Comparison of ENCODE assay signal across 19 cellular contexts in the genomic region with DNA sequence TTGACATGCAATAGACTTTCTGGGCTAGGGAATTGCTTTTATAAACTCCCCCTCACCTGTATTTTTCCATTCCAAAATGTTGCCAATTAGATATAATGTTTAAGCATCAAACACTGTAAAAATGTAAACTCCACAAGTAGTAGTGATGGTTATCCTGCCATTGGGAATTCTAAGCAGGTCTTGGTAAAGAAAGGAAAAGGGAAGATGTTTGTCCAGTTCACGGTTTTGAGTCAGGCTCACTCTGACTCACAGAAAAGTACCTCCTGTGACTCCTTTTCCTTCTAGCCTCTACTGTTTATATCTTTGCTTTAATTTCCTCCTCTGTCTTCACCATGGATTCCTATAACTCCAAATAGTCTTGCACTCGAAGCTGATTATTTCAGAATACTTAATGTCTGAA. TPM values are rescaled to one million over a fixed set of nuclear protein-coding genes. Genes with fewer than 3 reads are reported as not detected.
DNase-seq lines count a peak whose midpoint lies in the region; ATAC-seq, FAIRE-seq and TF ChIP-seq lines count a peak whose summit lies in the region.
"Had no signal": no experiment of that assay in that cellular context is flagged by ENCODE, and none has a peak within 500 bp of the region (broad histone marks: within the 10 kb centered on the region; RNA-seq: fewer than 3 reads in every experiment).

No MANE protein-coding gene starts in this region.

- H3K27ac ChIP-seq in PC-3 (ENCODE audit: low read length): peak overlapping the region; percentile 86
- H3K27ac ChIP-seq: esophagus muscularis mucosa, SK-N-MC had no signal

- H3K4me3 ChIP-seq in AG10803 (ENCODE audit: low read length): no peak overlapping the region
- H3K4me3 ChIP-seq in PC-3 (ENCODE audit: low read length): 0 out of 2 replicates have a peak overlapping the region, but pooled peaks have one; percentile 2
- no peak overlapping the region for H3K4me3 ChIP-seq in bronchial epithelial cell (ENCODE audit: low read depth, low read length)
- H3K4me3 ChIP-seq: esophagus muscularis mucosa, SK-N-MC had no signal

- POLR2A ChIA-PET in PC-3 (lab: Charles Lee; ENCODE audit: unreplicated experiment): no interaction called here

- DNase-seq in AG10803 (ENCODE audit: low read depth): peak; percentile 37
- DNase-seq in PC-3: peak; percentile 88
- DNase-seq in bronchial epithelial cell (ENCODE audit: low read depth): peak; percentile 90
- peak; percentile 77 for DNase-seq in kidney glomerular epithelial cell (lab: John Stamatoyannopoulos, UW)
- DNase-seq in NCI-H510A (lab: John Stamatoyannopoulos, UW): no peak
- DNase-seq in immature natural killer cell: no peak
- no peak for DNase-seq in NCI-H510A treated with DMSO at 0.1 percent for 48 hours (lab: John Stamatoyannopoulos, UW)
- DNase-seq: activated CD4-positive, alpha-beta memory T cell treated with anti-CD3 and anti-CD28 coated beads for 36 hours; AML-193; amygdala; cortex of kidney; naive B cell; NCI-H1105; stimulated activated CD4-positive, alpha-beta T cell treated with anti-CD3 and anti-CD28 coated beads, Interleukin-15, amount 100 ng/mL, for 24 hours had no signal

- no peak for TF ChIP-seq CTCF in AG10803 (conservative IDR thresholded peaks at IDR 0.05; ENCODE audit: low read length)
- no peak for TF ChIP-seq CTCF in PC-3 (conservative IDR thresholded peaks at IDR 0.05; ENCODE audit: low read depth, low read length)
- no peak for TF ChIP-seq CTCF in bronchial epithelial cell (IDR thresholded peaks at IDR 0.05; ENCODE audit: insufficient read depth, low read length, severe bottlenecking)

- no peaks in the 10 kb centered on the region for H3K4me1 Mint-ChIP-seq in immature natural killer cell
- H3K4me1 Mint-ChIP-seq: naive B cell had no signal

- intact Hi-C loops in PC-3 (cut with micrococcal nuclease): loop anchor here (1.0 kb wide), 1 partner anchor 18 kb away; no protein-coding TSS in a partner anchor

- CTCF ChIA-PET in PC-3 (lab: Charles Lee): no interaction called here

- H3K4me1 ChIP-seq in PC-3 (ENCODE audit: insufficient read depth, low read length): peaks cover 74% of the 10 kb centered on the region
- H3K4me1 ChIP-seq: esophagus muscularis mucosa had no signal

- ATAC-seq in PC-3 (peak; percentile 44), HG03469 (IDR thresholded peaks at IDR 0.05; ENCODE audit: unreplicated experiment) (no peak)

- H3K27ac Mint-ChIP-seq in immature natural killer cell: no peak overlapping the region
- H3K27ac Mint-ChIP-seq: activated CD4-positive, alpha-beta memory T cell treated with anti-CD3 and anti-CD28 coated beads for 36 hours; naive B cell; stimulated activated naive CD8-positive, alpha-beta T cell treated with anti-CD3 and anti-CD28 coated beads, Interleukin-15, Interleukin-2, amounts not matched to agents 100 ng/mL and 50 ng/mL, for 24 hours had no signal

- no peaks in the 10 kb centered on the region for H3K27me3 ChIP-seq in PC-3 (ENCODE audit: low read length)
- H3K27me3 ChIP-seq in bronchial epithelial cell (ENCODE audit: control insufficient read depth, insufficient read depth, low read length): no peaks in the 10 kb centered on the region
- H3K27me3 ChIP-seq: esophagus muscularis mucosa had no signal

- no peaks in the 10 kb centered on the region for H3K79me2 ChIP-seq in PC-3 (ENCODE audit: low read length)

- peaks cover 0 to 10% (median 6%) of the 10 kb centered on the region in 3 donors for H3K27me3 Mint-ChIP-seq in immature natural killer cell (ENCODE audit: low read depth in 3 of 3)

- H3K4me3 Mint-ChIP-seq in immature natural killer cell: no peak overlapping the region
- H3K4me3 Mint-ChIP-seq: activated CD4-positive, alpha-beta memory T cell treated with anti-CD3 and anti-CD28 coated beads for 36 hours; naive B cell; stimulated activated naive CD8-positive, alpha-beta T cell treated with anti-CD3 and anti-CD28 coated beads, Interleukin-15, Interleukin-2, amounts not matched to agents 100 ng/mL and 50 ng/mL, for 24 hours had no signal

- H2AFZ ChIP-seq in PC-3 (ENCODE audit: low read length): no peak overlapping the region

- peak overlapping the region; percentile 73 for H3K4me2 ChIP-seq in PC-3 (ENCODE audit: low read length)

- peaks cover 5% of the 10 kb centered on the region for H3F3A ChIP-seq in PC-3 (ENCODE audit: low read length, unreplicated experiment)

- H3K9me3 Mint-ChIP-seq in immature natural killer cell: peaks cover 0 to 3% (median 0%) of the 10 kb centered on the region in 6 donors
- H3K9me3 Mint-ChIP-seq: activated CD4-positive, alpha-beta memory T cell treated with anti-CD3 and anti-CD28 coated beads for 36 hours had no signal

- H3K36me3 Mint-ChIP-seq in immature natural killer cell: no peaks in the 10 kb centered on the region
- H3K36me3 Mint-ChIP-seq: activated CD4-positive, alpha-beta memory T cell treated with anti-CD3 and anti-CD28 coated beads for 36 hours; naive B cell had no signal

- H3K9me3 ChIP-seq in PC-3 (ENCODE audit: low read length): no peaks in the 10 kb centered on the region

- FAIRE-seq in bronchial epithelial cell (lab: Jason Lieb, UNC): no peak
- FAIRE-seq: TTC549 had no signal

- BruUV-seq in PC-3 (replicated peaks; lab: Mats Ljungman, UMichigan): no TSS peak

- peak overlapping the region; percentile 34 for H3K9ac ChIP-seq in PC-3 (ENCODE audit: low read length)

- H4K20me1 ChIP-seq in PC-3 (ENCODE audit: low read length): no peaks in the 10 kb centered on the region

- H3K9me2 ChIP-seq in PC-3 (replicated peaks; ENCODE audit: low read length): no peaks in the 10 kb centered on the region

- H3K36me3 ChIP-seq in PC-3 (ENCODE audit: low read depth, low read length) (no peaks in the 10 kb centered on the region), bronchial epithelial cell (ENCODE audit: control insufficient read depth, insufficient read depth, low read length) (no peaks in the 10 kb centered on the region)
- H3K36me3 ChIP-seq: esophagus muscularis mucosa had no signal

RNA-seq across cellular contexts. Expression of gene PTPN14, which starts 19.0 kb away (rescaled TPM):
- total RNA-seq in PC-3 (2014; rRNA removed) (12.6 and 17.1 TPM in 2 replicates), bronchial epithelial cell (28.4 and 33.0 TPM in 2 replicates)
- polyA plus RNA-seq in immature natural killer cell: under 1 TPM in 1 of 3 donors, not detected in 2; 0.04 TPM

RNA-seq across cellular contexts. Expression of gene CENPF, which starts 32.6 kb away (rescaled TPM):
- total RNA-seq in PC-3 (2014; rRNA removed): 92.6 and 101 TPM in 2 replicates
- 0.53 and 1.7 TPM in 2 replicates for total RNA-seq in bronchial epithelial cell
- polyA plus RNA-seq in immature natural killer cell: 1 to 10 TPM in 1 of 3 donors, not detected in 2; 3.4 TPM

Comparison
In these comparisons a context has a peak if more than half of its experiments do, and no peak if none do; other contexts are left out.
1. DNase-seq: peak in AG10803 (single experiment), PC-3 (single experiment), bronchial epithelial cell (single experiment) and kidney glomerular epithelial cell (single experiment); none in NCI-H510A (single experiment), immature natural killer cell (0 of 3) and NCI-H510A treated with DMSO at 0.1 percent for 48 hours (single experiment).
2. RNA of gene CENPF, which starts 32.6 kb away (total RNA-seq): 92.6 to 101 TPM in PC-3; 0.53 to 1.7 TPM in bronchial epithelial cell; every median in the first group is over 10 times any median in the second.